6 cellular contexts compared by ENCODE assay signal in the genomic region with DNA sequence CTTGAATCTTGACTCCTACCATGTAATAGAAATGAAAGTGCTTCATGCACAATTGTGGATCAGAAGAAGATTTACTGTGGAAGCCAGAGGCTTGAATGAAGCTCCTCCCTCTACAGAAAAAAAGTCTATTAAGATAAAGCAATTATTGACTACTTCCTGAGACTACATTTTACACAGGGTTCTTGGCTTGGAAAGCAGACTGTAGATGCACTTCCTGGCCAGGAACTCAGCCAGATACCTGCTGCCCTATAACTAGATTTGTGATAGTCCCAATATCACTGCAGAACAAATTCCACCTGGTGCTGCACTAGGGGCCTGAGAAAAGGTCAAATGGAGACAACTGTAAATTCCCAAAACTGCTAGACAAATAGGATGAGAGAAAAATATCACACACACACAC.
"Had no signal": no experiment of that assay in that cellular context is flagged by ENCODE, and none has a peak within 500 bp of the region (broad histone marks: within the 10 kb centered on the region; RNA-seq: fewer than 3 reads in every experiment).

No MANE protein-coding gene starts in this region.

- H3K27ac ChIP-seq: HL-60 had no signal

- H3K4me2 ChIP-seq: GM23338 had no signal

- H2AFZ ChIP-seq: GM23338 had no signal

- DNase-seq: H9, HCEC 1CT had no signal

- H3K4me1 Mint-ChIP-seq: GM23338, H9, IgD-negative memory B cell had no signal

- H3K4me3 Mint-ChIP-seq: GM23338, H9, IgD-negative memory B cell had no signal

- H3K36me3 Mint-ChIP-seq: IgD-negative memory B cell had no signal

- ATAC-seq: GM23338, HepG2 had no signal

- H3K27ac Mint-ChIP-seq: GM23338, H9, IgD-negative memory B cell had no signal

- H3K4me3 ChIP-seq: GM23338 had no signal
